In genomic region chr4:3009422-3009821, GRCh38 we compare ENCODE assay signal across 9 cellular contexts. TPM values are rescaled to one million over a fixed set of nuclear protein-coding genes. Genes with fewer than 3 reads are reported as not detected.
DNase-seq lines count a peak whose midpoint lies in the region; ATAC-seq and TF ChIP-seq lines count a peak whose summit lies in the region.
"Had no signal": no experiment of that assay in that cellular context is flagged by ENCODE, and none has a peak within 500 bp of the region (broad histone marks: within the 10 kb centered on the region; RNA-seq: fewer than 3 reads in every experiment).

No MANE protein-coding gene starts in this region.

- 55% methylated on average over 7 of the region's 7 CpGs for whole genome bisulfite sequencing in liver
- 81 to 85% (median 81%) methylated on average over 7 of the region's 7 CpGs for WGBS in psoas muscle, 3 donors

- intact Hi-C loops in psoas muscle (cut with DNase I), result no loop called here

- peak; percentile 25 for TF ChIP-seq CTCF in liver (IDR thresholded peaks at IDR 0.05; ENCODE audit: low read depth, low read length, missing input control)
- TF ChIP-seq CTCF in psoas muscle (IDR thresholded peaks at IDR 0.05), result no peak

- H3K9me3 ChIP-seq in adipocyte (ENCODE audit: control insufficient read depth, low read length) (no peaks in the 10 kb centered on the region), liver (ENCODE audit: control insufficient read depth in 4 of 4, low read length in 3 of 4) (no peaks in the 10 kb centered on the region), psoas muscle (no peaks in the 10 kb centered on the region)

- peaks cover 25% of the 10 kb centered on the region for H3K4me1 ChIP-seq in adipocyte (ENCODE audit: control insufficient read depth, insufficient read depth, low read length)
- peaks cover 0 to 9% (median 8%) of the 10 kb centered on the region in 4 donors for H3K4me1 ChIP-seq in liver (ENCODE audit: control insufficient read depth in 4 of 4, insufficient read depth in 4 of 4, low read length in 3 of 4)
- no peaks in the 10 kb centered on the region for H3K4me1 ChIP-seq in psoas muscle

- no peak for ATAC-seq in psoas muscle
- no peak for ATAC-seq in HG02678 (IDR thresholded peaks at IDR 0.05; ENCODE audit: unreplicated experiment)

- no peaks in the 10 kb centered on the region for H3K36me3 ChIP-seq in adipocyte (ENCODE audit: control insufficient read depth, insufficient read depth, low read length, severe bottlenecking)
- H3K36me3 ChIP-seq in liver (ENCODE audit: control insufficient read depth in 4 of 4, insufficient read depth in 3 of 4, low read depth in 1 of 4, low read length in 3 of 4), result no peaks in the 10 kb centered on the region
- no peaks in the 10 kb centered on the region for H3K36me3 ChIP-seq in psoas muscle (ENCODE audit: insufficient read depth in 1 of 2, low read depth in 1 of 2)

- no peak overlapping the region for H3K27ac ChIP-seq in liver (ENCODE audit: low read depth in 1 of 2, low read length in 2 of 2)
- no peak overlapping the region for H3K27ac ChIP-seq in psoas muscle

- peak; percentile 54 for TF ChIP-seq RAD21 in liver (IDR thresholded peaks at IDR 0.05)

- TF ChIP-seq POLR2A in erythroblast (IDR thresholded peaks at IDR 0.05; ENCODE audit: low read length), result no peak

- H3K4me3 ChIP-seq in adipocyte (ENCODE audit: low read length) (no peak overlapping the region), liver (ENCODE audit: low read depth in 1 of 3, low read length in 3 of 3) (no peak overlapping the region), psoas muscle (no peak overlapping the region)

- DNase-seq in EL (peak; percentile 11), HPDE6-E6E7 (ENCODE audit: extremely low spot score) (peak; percentile 51), adipocyte (ENCODE audit: low read depth) (peak; percentile 43), erythroblast (lab: John Stamatoyannopoulos, UW) (no peak), psoas muscle (no peak), activated gamma-delta T cell (lab: John Stamatoyannopoulos, UW) (no peak)
- DNase-seq: NCI-H1092 treated with DMSO at 0.1 percent for 48 hours had no signal

- no peaks in the 10 kb centered on the region for H3K27me3 ChIP-seq in adipocyte (replicated peaks; ENCODE audit: control insufficient read depth, insufficient read depth, low read length)
- no peaks in the 10 kb centered on the region for H3K27me3 ChIP-seq in liver (ENCODE audit: control insufficient read depth in 4 of 4, insufficient read depth in 4 of 4, low read length in 3 of 4)
- H3K27me3 ChIP-seq in psoas muscle (ENCODE audit: insufficient read depth in 3 of 3, low read length in 2 of 3), result no peaks in the 10 kb centered on the region

- no peak overlapping the region for H3K9ac ChIP-seq in adipocyte (ENCODE audit: low read length)
- H3K9ac ChIP-seq in liver (ENCODE audit: low read depth in 1 of 2, low read length in 2 of 2), result no peak overlapping the region

TF ChIP-seq in liver, 16 proteins besides CTCF, POLR2A, EP300 and RAD21:
- TF ChIP-seq JUND (IDR thresholded peaks at IDR 0.05) (no peak), SP1 (IDR thresholded peaks at IDR 0.05) (no peak), REST (IDR thresholded peaks at IDR 0.05) (no peak), MAX (IDR thresholded peaks at IDR 0.05) (no peak), HNF4G (IDR thresholded peaks at IDR 0.05) (no peak), RXRA (IDR thresholded peaks at IDR 0.05) (no peak), NR2F2 (IDR thresholded peaks at IDR 0.05) (no peak), FOXA1 (IDR thresholded peaks at IDR 0.05) (no peak), FOXA2 (IDR thresholded peaks at IDR 0.05) (no peak), YY1 (IDR thresholded peaks at IDR 0.05) (no peak), ZBTB33 (IDR thresholded peaks at IDR 0.05) (no peak), HNF4A (conservative IDR thresholded peaks at IDR 0.05) (no peak), EGR1 (IDR thresholded peaks at IDR 0.05; ENCODE audit: low read depth in 2 of 2) (no peak), GABPA (IDR thresholded peaks at IDR 0.05 in 1 of 2, conservative IDR thresholded peaks at IDR 0.05 in 1 of 2) (no peak), TAF1 (conservative IDR thresholded peaks at IDR 0.05) (no peak), ATF3 (IDR thresholded peaks at IDR 0.05) (no peak)

RNA-seq across cellular contexts. Expression of gene GRK4, which starts 46.1 kb away (rescaled TPM):
- total RNA-seq in liver (1 to 10 TPM; 2.0 to 2.2 TPM), psoas muscle (1 to 10 TPM; 5.9 to 7.9 (median 6.9) TPM)
- polyA plus RNA-seq in liver (1 to 10 TPM; 1.0 to 1.6 TPM), psoas muscle (1 to 10 TPM; 5.8 to 9.2 (median 6.6) TPM)

RNA-seq across cellular contexts. Expression of gene NOP14, which starts 46.2 kb away (rescaled TPM):
- 10 to 100 TPM; 10.5 to 22.9 TPM for total RNA-seq in liver
- polyA plus RNA-seq in liver, result 10 to 100 TPM; 12.6 to 16.2 TPM
- 10 to 100 TPM; 28.0 to 45.1 (median 43.9) TPM for total RNA-seq in psoas muscle
- polyA plus RNA-seq in psoas muscle, result 10 to 100 TPM; 24.7 to 48.1 (median 45.0) TPM

Comparison
In these comparisons a context has a peak if more than half of its experiments do, and no peak if none do; other contexts are left out.
1. DNase-seq: peak in EL (single experiment), HPDE6-E6E7 (single experiment) and adipocyte (single experiment); none in erythroblast (0 of 2), psoas muscle (0 of 2) and activated gamma-delta T cell (single experiment).